ENCODE assay signal across 1 cellular context in genomic region chr20:16491277-16491912, GRCh38.
TF ChIP-seq lines count a peak whose summit lies in the region.

No MANE protein-coding gene starts in this region.

TF ChIP-seq in GM12878, 131 proteins besides CTCF, POLR2A, EP300 and RAD21 (continued from another document):
- TF ChIP-seq BCL11A (IDR thresholded peaks at IDR 0.05; ENCODE audit: low read depth, low read length) (peak; percentile 34; the same call in 1 of the 2 replicates), RBBP5 (conservative IDR thresholded peaks at IDR 0.05) (no peak), NKRF (conservative IDR thresholded peaks at IDR 0.05) (no peak), YBX1 (IDR thresholded peaks at IDR 0.05) (no peak), ASH2L (IDR thresholded peaks at IDR 0.05; ENCODE audit: borderline replicate concordance, low read depth) (no peak), ATF2 (IDR thresholded peaks at IDR 0.05; ENCODE audit: low read length) (no peak), SKIL (IDR thresholded peaks at IDR 0.05; ENCODE audit: low read depth, poor library complexity, severe bottlenecking) (no peak), SREBF1 (IDR thresholded peaks at IDR 0.05; ENCODE audit: low read length) (no peak), NFIC (IDR thresholded peaks at IDR 0.05; ENCODE audit: low read depth, low read length) (no peak)
